Comparison of ENCODE assay signal across 15 cellular contexts in genomic region chr7:87328281-87328680, GRCh38. TPM values are rescaled to one million over a fixed set of nuclear protein-coding genes. Genes with fewer than 3 reads are reported as not detected.
DNase-seq lines count a peak whose midpoint lies in the region; TF ChIP-seq lines count a peak whose summit lies in the region.
"Had no signal": no experiment of that assay in that cellular context is flagged by ENCODE, and none has a peak within 500 bp of the region (broad histone marks: within the 10 kb centered on the region; RNA-seq: fewer than 3 reads in every experiment).

No MANE protein-coding gene starts in this region.

- in situ Hi-C loops in GM23248 (cut with MboI), result no loop called here

- H3K79me2 ChIP-seq in GM23248 (ENCODE audit: insufficient read depth), result no peaks in the 10 kb centered on the region
- H3K79me2 ChIP-seq: parathyroid adenoma had no signal

- no peaks in the 10 kb centered on the region for H3K9me2 ChIP-seq in GM23248 (ENCODE audit: insufficient read depth)

- H3K27ac ChIP-seq in GM23248, result no peak overlapping the region
- no peak overlapping the region for H3K27ac ChIP-seq in esophagus squamous epithelium
- H3K27ac ChIP-seq: A549, colonic mucosa, parathyroid adenoma had no signal

- H3K4me3 ChIP-seq in GM23248 (no peak overlapping the region), adipocyte (ENCODE audit: low read length) (peak overlapping the region; percentile 24), fibroblast of villous mesenchyme (ENCODE audit: low read depth, low read length) (no peak overlapping the region), esophagus squamous epithelium (no peak overlapping the region)
- H3K4me3 ChIP-seq: A549, colonic mucosa had no signal

- intact Hi-C loops in esophagus squamous epithelium (cut with DNase I), result no loop called here

- no peaks in the 10 kb centered on the region; the same call in 1 of the 2 replicates for H3K36me3 ChIP-seq in GM23248 (ENCODE audit: low read depth)
- peaks cover 7% of the 10 kb centered on the region for H3K36me3 ChIP-seq in adipocyte (ENCODE audit: control insufficient read depth, insufficient read depth, low read length, severe bottlenecking)
- peaks cover 0 to 77% (median 0%) of the 10 kb centered on the region in 3 donors for H3K36me3 ChIP-seq in esophagus squamous epithelium
- H3K36me3 ChIP-seq: colonic mucosa had no signal

- DNase-seq in NCI-H1417 (lab: John Stamatoyannopoulos, UW) (peak; percentile 20 to 38 (median 27)), NCI-H1417 treated with DMSO at 0.1 percent for 48 hours (lab: John Stamatoyannopoulos, UW) (no peak), GM23248 (peak; percentile 38), adipocyte (ENCODE audit: low read depth) (peak; percentile 43), fibroblast of villous mesenchyme (ENCODE audit: low read depth) (peak; percentile 64), esophagus squamous epithelium (lab: John Stamatoyannopoulos, UW) (no peak), kidney glomerular epithelial cell (lab: John Stamatoyannopoulos, UW) (no peak), germinal center (ENCODE audit: low spot score) (no peak)
- DNase-seq: activated CD4-positive, alpha-beta T cell treated with anti-CD3 and anti-CD28 coated beads for 1 hour; activated T-cell treated with anti-CD3 and anti-CD28 coated beads, Interleukin-2, amount 50 U/mL, for 24 hours; colonic mucosa; H7; stimulated activated CD4-positive, alpha-beta T cell treated with anti-CD3 and anti-CD28 coated beads, Interleukin-12 subunit alpha, Interleukin-12 subunit beta, amount 100 ng/mL, for 4 hours had no signal

- H3K9ac ChIP-seq in GM23248, result no peak overlapping the region
- no peak overlapping the region for H3K9ac ChIP-seq in adipocyte (ENCODE audit: low read length)
- H3K9ac ChIP-seq: parathyroid adenoma had no signal

- H3F3A ChIP-seq in GM23248 (ENCODE audit: insufficient read depth), result no peaks in the 10 kb centered on the region

- no peak for TF ChIP-seq POLR2A in esophagus squamous epithelium (IDR thresholded peaks at IDR 0.05)

- no peaks in the 10 kb centered on the region for H3K9me3 ChIP-seq in GM23248 (ENCODE audit: low read depth)
- H3K9me3 ChIP-seq in adipocyte (ENCODE audit: control insufficient read depth, low read length), result peaks cover 27% of the 10 kb centered on the region
- peaks cover 0 to 41% (median 36%) of the 10 kb centered on the region in 3 donors for H3K9me3 ChIP-seq in esophagus squamous epithelium
- H3K9me3 ChIP-seq: colonic mucosa had no signal

- 50 to 76% methylated on average over 3 of the region's 3 CpGs for WGBS in GM23248 (ENCODE audit: low coverage in 1 of 2, low lambda C conversion rate in 2 of 2, missing lambda C conversion rate in 2 of 2), 2 experiments
- whole genome bisulfite sequencing in esophagus squamous epithelium, 2 donors, result 85 to 100% methylated on average over 3 of the region's 3 CpGs

- H2AFZ ChIP-seq in GM23248, result no peak overlapping the region
- H2AFZ ChIP-seq: parathyroid adenoma had no signal

- H4K20me1 ChIP-seq in GM23248 (ENCODE audit: insufficient read depth), result no peaks in the 10 kb centered on the region

- H3K4me1 ChIP-seq in GM23248 (ENCODE audit: insufficient read depth) (no peaks in the 10 kb centered on the region), adipocyte (ENCODE audit: control insufficient read depth, insufficient read depth, low read length) (no peaks in the 10 kb centered on the region), esophagus squamous epithelium (peaks cover 0 to 5% (median 0%) of the 10 kb centered on the region in 3 donors)
- H3K4me1 ChIP-seq: parathyroid adenoma had no signal

- no peak overlapping the region for H3K4me2 ChIP-seq in GM23248 (ENCODE audit: unreplicated experiment)
- H3K4me2 ChIP-seq: A549 had no signal

- TF ChIP-seq CTCF in fibroblast of villous mesenchyme (IDR thresholded peaks at IDR 0.05; ENCODE audit: insufficient read depth, low read depth, low read length) (no peak), esophagus squamous epithelium (IDR thresholded peaks at IDR 0.05) (no peak)

- H3K27me3 ChIP-seq in GM23248 (replicated peaks; ENCODE audit: insufficient read depth), result no peaks in the 10 kb centered on the region
- H3K27me3 ChIP-seq in adipocyte (replicated peaks; ENCODE audit: control insufficient read depth, insufficient read depth, low read length), result no peaks in the 10 kb centered on the region
- no peaks in the 10 kb centered on the region for H3K27me3 ChIP-seq in esophagus squamous epithelium
- H3K27me3 ChIP-seq: colonic mucosa had no signal

RNA-seq across cellular contexts. Expression of gene CROT, which starts 17.2 kb away (rescaled TPM):
- total RNA-seq in GM23248 (2014; rRNA removed; shearing (Covaris generic)), result 11.9 and 13.4 TPM in 2 replicates
- polyA plus RNA-seq in GM23248 (2016; fragmentation: Nextera tagmentation; extraction: Ambion mirVana), result 11.1 and 12.0 TPM in 2 replicates
- 20.9 and 34.1 TPM in 2 replicates for total RNA-seq in fibroblast of villous mesenchyme
- 10 to 100 TPM; 34.5 to 42.2 (median 36.1) TPM for total RNA-seq in esophagus squamous epithelium

Comparison
In these comparisons a context has a peak if more than half of its experiments do, and no peak if none do; other contexts are left out.
1. DNase-seq: peak in NCI-H1417 (3 of 3), GM23248 (single experiment), adipocyte (single experiment) and fibroblast of villous mesenchyme (single experiment); none in NCI-H1417 treated with DMSO at 0.1 percent for 48 hours (single experiment), esophagus squamous epithelium (single experiment), kidney glomerular epithelial cell (single experiment) and germinal center (single experiment).